In the genomic region with DNA sequence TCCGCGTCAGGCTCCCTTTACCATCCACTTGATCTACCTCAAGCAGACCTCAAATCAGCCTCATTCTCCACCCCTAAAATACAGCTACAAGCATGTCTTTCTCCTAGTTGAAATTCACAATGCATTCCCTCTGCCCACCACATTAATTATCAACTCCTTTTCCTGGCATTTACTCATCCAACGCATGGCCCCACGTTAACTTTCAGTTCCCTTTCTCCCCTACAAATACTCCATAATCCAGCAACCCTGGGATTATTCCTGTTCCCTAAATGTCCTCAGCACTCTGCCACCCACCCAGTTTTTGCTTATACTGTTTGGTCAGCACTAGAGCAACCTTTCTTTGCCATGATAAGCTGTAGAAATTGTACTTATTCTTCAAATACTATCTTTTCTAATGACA, we compare ENCODE assay signal across 17 cellular contexts.
"Had no signal": no experiment of that assay in that cellular context is flagged by ENCODE, and none has a peak within 500 bp of the region (broad histone marks: within the 10 kb centered on the region; RNA-seq: fewer than 3 reads in every experiment).

No MANE protein-coding gene starts in this region.

- DNase-seq: activated CD4-positive, alpha-beta T cell treated with anti-CD3 and anti-CD28 coated beads, Interleukin-2, amount 10 ng/mL, durations not matched to agents 7 days and 5 days; activated naive CD4-positive, alpha-beta T cell treated with anti-CD3 and anti-CD28 coated beads, Interleukin-2, amount 50 U/mL, for 16 hours; adrenal gland; body of pancreas; central memory CD4-positive, alpha-beta T cell; cortex of kidney; effector memory CD4-positive, alpha-beta T cell; kidney; T1000; tibial artery had no signal

- H3K27ac ChIP-seq: adrenal gland, body of pancreas, epithelial cell of prostate, hepatocyte, parathyroid adenoma, right atrium auricular region, tibial artery, vagina had no signal

- H3K9me3 ChIP-seq: adrenal gland, body of pancreas, right atrium auricular region, tibial artery, vagina had no signal

- H3K36me3 Mint-ChIP-seq: stimulated activated effector memory CD8-positive, alpha-beta T cell treated with anti-CD3 and anti-CD28 coated beads, Interleukin-12 subunit alpha, Interleukin-12 subunit beta, amount 100 ng/mL, for 72 hours; WTC11 had no signal

- H3K4me2 ChIP-seq: hepatocyte had no signal

- H2AFZ ChIP-seq: hepatocyte, parathyroid adenoma had no signal

- H3K9ac ChIP-seq: parathyroid adenoma had no signal

- H3K36me3 ChIP-seq: adrenal gland, right atrium auricular region, tibial artery, vagina had no signal

- H3K4me3 Mint-ChIP-seq: activated CD4-positive, alpha-beta T cell treated with anti-CD3 and anti-CD28 coated beads, Interleukin-2, amount 10 ng/mL, durations not matched to agents 7 days and 5 days; stimulated activated effector memory CD8-positive, alpha-beta T cell treated with anti-CD3 and anti-CD28 coated beads, Interleukin-12 subunit alpha, Interleukin-12 subunit beta, amount 100 ng/mL, for 72 hours; WTC11 had no signal

- H3K27ac Mint-ChIP-seq: activated CD4-positive, alpha-beta T cell treated with anti-CD3 and anti-CD28 coated beads, Interleukin-2, amount 10 ng/mL, durations not matched to agents 7 days and 5 days; WTC11 had no signal

- H3K79me2 ChIP-seq: hepatocyte, parathyroid adenoma had no signal

- H3K4me3 ChIP-seq: adrenal gland, body of pancreas, hepatocyte, right atrium auricular region, tibial artery, vagina had no signal

- ATAC-seq: body of pancreas; stimulated activated effector memory CD8-positive, alpha-beta T cell treated with anti-CD3 and anti-CD28 coated beads, Interleukin-12 subunit alpha, Interleukin-12 subunit beta, amount 100 ng/mL, for 72 hours; WTC11 had no signal

- H3K27me3 ChIP-seq: adrenal gland, body of pancreas, right atrium auricular region, tibial artery, vagina had no signal

- H3K9me3 Mint-ChIP-seq: activated CD4-positive, alpha-beta T cell treated with anti-CD3 and anti-CD28 coated beads, Interleukin-2, amount 10 ng/mL, durations not matched to agents 7 days and 5 days; stimulated activated effector memory CD8-positive, alpha-beta T cell treated with anti-CD3 and anti-CD28 coated beads, Interleukin-12 subunit alpha, Interleukin-12 subunit beta, amount 100 ng/mL, for 72 hours; WTC11 had no signal
